Comparison of ENCODE assay signal across 8 cellular contexts in genomic region chr22:30444632-30445437, GRCh38. TPM values are rescaled to one million over a fixed set of nuclear protein-coding genes. Genes with fewer than 3 reads are reported as not detected.
DNase-seq lines count a peak whose midpoint lies in the region; ATAC-seq, FAIRE-seq and TF ChIP-seq lines count a peak whose summit lies in the region.

No MANE protein-coding gene starts in this region.

- TF ChIP-seq CTCF in D721Med (IDR thresholded peaks at IDR 0.05; ENCODE audit: insufficient read depth, missing control alignments) = peak; percentile 60

- DNase-seq in D721Med (ENCODE audit: insufficient read length, low spot score) (peak; percentile 46), NT2/D1 (ENCODE audit: low read depth, low spot score) (peak; percentile 60), germinal center (ENCODE audit: low spot score) (peak; percentile 85), posterior cingulate gyrus (peak in 6 of 10 donors; percentile 23 to 92 (median 44)), occipital lobe (lab: John Stamatoyannopoulos, UW) (no peak), OCI-M2 (lab: John Stamatoyannopoulos, UW; ENCODE audit: unreplicated experiment) (no peak)

- no peak overlapping the region for H3K4me3 ChIP-seq in NT2/D1 (ENCODE audit: insufficient read length, low read depth)

- no peaks in the 10 kb centered on the region for H3K9me3 Mint-ChIP-seq in activated T-helper 17 cell treated with anti-CD3 and anti-CD28 coated beads, Interleukin-2, amount 50 U/mL, for 72 hours

- H3K27me3 Mint-ChIP-seq in activated T-helper 17 cell treated with anti-CD3 and anti-CD28 coated beads, Interleukin-2, amount 50 U/mL, for 72 hours = peaks cover 24% of the 10 kb centered on the region

- FAIRE-seq in D721Med (lab: Jason Lieb, UNC) = no peak

- no peaks in the 10 kb centered on the region for H3K9me3 ChIP-seq in NT2/D1 (ENCODE audit: insufficient read depth, low read length)

- H3K4me1 ChIP-seq in NT2/D1 (ENCODE audit: insufficient read depth, insufficient read length) = no peaks in the 10 kb centered on the region

- no peaks in the 10 kb centered on the region for H3K36me3 ChIP-seq in NT2/D1 (ENCODE audit: insufficient read depth, insufficient read length, low read length)

- no peak overlapping the region for H3K4me3 Mint-ChIP-seq in activated T-helper 17 cell treated with anti-CD3 and anti-CD28 coated beads, Interleukin-2, amount 50 U/mL, for 72 hours

- H3K27ac Mint-ChIP-seq in activated T-helper 17 cell treated with anti-CD3 and anti-CD28 coated beads, Interleukin-2, amount 50 U/mL, for 72 hours = no peak overlapping the region

- H3K27me3 ChIP-seq in NT2/D1 (ENCODE audit: insufficient read depth, insufficient read length) = no peaks in the 10 kb centered on the region

- no peak overlapping the region for H3K9ac ChIP-seq in NT2/D1 (ENCODE audit: insufficient read length, low read depth)

- peaks cover 6% of the 10 kb centered on the region for H3K4me1 Mint-ChIP-seq in activated T-helper 17 cell treated with anti-CD3 and anti-CD28 coated beads, Interleukin-2, amount 50 U/mL, for 72 hours

- peak; percentile 40 for ATAC-seq in HG03565 (IDR thresholded peaks at IDR 0.05; ENCODE audit: unreplicated experiment)
- peak; percentile 67 for ATAC-seq in activated T-helper 17 cell treated with anti-CD3 and anti-CD28 coated beads, Interleukin-2, amount 50 U/mL, for 72 hours (replicated peaks)

- H3K36me3 Mint-ChIP-seq in activated T-helper 17 cell treated with anti-CD3 and anti-CD28 coated beads, Interleukin-2, amount 50 U/mL, for 72 hours (ENCODE audit: low read depth) = peaks cover 6% of the 10 kb centered on the region

- intact Hi-C loops in posterior cingulate gyrus (cut with DNase I) = no loop called here

RNA-seq across cellular contexts. Expression of gene MTFP1, which starts 19.3 kb away (rescaled TPM):
- 10 to 100 TPM; 42.4 to 51.3 TPM for total RNA-seq in activated T-helper 17 cell treated with anti-CD3 and anti-CD28 coated beads, Interleukin-2, amount 50 U/mL, for 72 hours
- total RNA-seq in occipital lobe = 2.3 TPM

RNA-seq across cellular contexts. Expression of gene SEC14L3, which starts 27.0 kb away (rescaled TPM):
- total RNA-seq in activated T-helper 17 cell treated with anti-CD3 and anti-CD28 coated beads, Interleukin-2, amount 50 U/mL, for 72 hours = not detected
- not detected for total RNA-seq in occipital lobe

RNA-seq across cellular contexts. Expression of gene SEC14L2, which starts 48.0 kb away (rescaled TPM):
- 10 to 100 TPM; 11.3 to 52.8 TPM for total RNA-seq in activated T-helper 17 cell treated with anti-CD3 and anti-CD28 coated beads, Interleukin-2, amount 50 U/mL, for 72 hours
- 9.5 TPM for total RNA-seq in occipital lobe

RNA-seq across cellular contexts. Expression of gene RNF215, which starts 57.6 kb away (rescaled TPM):
- 10 to 100 TPM; 10.7 to 18.4 TPM for total RNA-seq in activated T-helper 17 cell treated with anti-CD3 and anti-CD28 coated beads, Interleukin-2, amount 50 U/mL, for 72 hours
- 25.7 TPM for total RNA-seq in occipital lobe

Comparison
In these comparisons a context has a peak if more than half of its experiments do, and no peak if none do; other contexts are left out.
1. DNase-seq: peak in D721Med (single experiment), NT2/D1 (single experiment), germinal center (single experiment) and posterior cingulate gyrus (6 of 10); none in occipital lobe (single experiment) and OCI-M2 (single experiment).
2. RNA of gene MTFP1, which starts 19.3 kb away (total RNA-seq): 42.4 to 51.3 TPM in activated T-helper 17 cell treated with anti-CD3 and anti-CD28 coated beads, Interleukin-2, amount 50 U/mL, for 72 hours; 2.3 TPM in occipital lobe (single experiment); every median in the first group is over 10 times any median in the second.